In genomic region chr16:30096862-30097563, GRCh38 we compare ENCODE assay signal across 8 cellular contexts. TPM values are rescaled to one million over a fixed set of nuclear protein-coding genes. Genes with fewer than 3 reads are reported as not detected.
DNase-seq lines count a peak whose midpoint lies in the region; ATAC-seq, FAIRE-seq and TF ChIP-seq lines count a peak whose summit lies in the region.

No MANE protein-coding gene starts in this region.

- DNase-seq in Caco-2, result no peak
- peak; percentile 25 for DNase-seq in RPMI8226
- peak; percentile 95 for DNase-seq in endodermal cell
- DNase-seq in pancreas, result peak in 1 of 6 donors; percentile 16
- DNase-seq in activated CD4-positive, alpha-beta T cell treated with anti-CD3 and anti-CD28 coated beads for 48 hours, result no peak

- H3K27ac ChIP-seq in endodermal cell (ENCODE audit: low read depth, low read length) (no peak overlapping the region), pancreas (peak overlapping the region in 3 of 4 donors; percentile 87 to 90 (median 88))

- H3K4me1 Mint-ChIP-seq in Caco-2 (ENCODE audit: low read depth, unreplicated experiment) (peaks cover 18% of the 10 kb centered on the region), endodermal cell (peaks cover 18% of the 10 kb centered on the region)

- TF ChIP-seq CTCF in Caco-2 (IDR thresholded peaks at IDR 0.05; ENCODE audit: insufficient read depth in 1 of 2, low read depth in 1 of 2, low read length in 1 of 2, severe bottlenecking in 1 of 2, unreplicated experiment in 1 of 2) (no peak), endodermal cell (conservative IDR thresholded peaks at IDR 0.05) (no peak), pancreas (IDR thresholded peaks at IDR 0.05) (no peak)

- H3K4me1 ChIP-seq in Caco-2 (peaks cover 21% of the 10 kb centered on the region), endodermal cell (ENCODE audit: control insufficient read depth, insufficient read depth, low read length) (no peaks in the 10 kb centered on the region), pancreas (peaks cover 0 to 15% (median 10%) of the 10 kb centered on the region in 3 donors)

- BruUV-seq in Caco-2 (replicated peaks; lab: Mats Ljungman, UMichigan), result no TSS peak

- H3K27ac Mint-ChIP-seq in Caco-2 (ENCODE audit: unreplicated experiment) (peak overlapping the region; percentile 85), endodermal cell (peak overlapping the region; percentile 94)

- WGBS in endodermal cell (ENCODE audit: insufficient coverage in 1 of 2, insufficient read length in 1 of 2), 2 experiments, result 95% methylated on average over 14 to 18 of the region's 18 CpGs
- 95% methylated on average over 18 of the region's 18 CpGs for WGBS in pancreas, 2 donors

- H3K27me3 Mint-ChIP-seq in Caco-2 (ENCODE audit: insufficient read depth, unreplicated experiment) (no peaks in the 10 kb centered on the region), endodermal cell (ENCODE audit: insufficient read depth) (peaks cover 3% of the 10 kb centered on the region)

- H3K36me3 Mint-ChIP-seq in Caco-2 (ENCODE audit: insufficient read depth, unreplicated experiment) (peaks cover 23% of the 10 kb centered on the region), endodermal cell (ENCODE audit: low read depth) (peaks cover 26% of the 10 kb centered on the region)

- H3K4me3 ChIP-seq in Caco-2 (ENCODE audit: low read depth, low read length) (no peak overlapping the region), endodermal cell (ENCODE audit: low read length) (peak overlapping the region; percentile 77), pancreas (peak overlapping the region in 2 of 4 donors; percentile 78 to 85)

- H3K36me3 ChIP-seq in Caco-2 (ENCODE audit: control insufficient read depth, insufficient read depth, low read length), result no peaks in the 10 kb centered on the region
- H3K36me3 ChIP-seq in endodermal cell (ENCODE audit: control insufficient read depth, insufficient read depth, low read length), result no peaks in the 10 kb centered on the region
- H3K36me3 ChIP-seq in pancreas, result peaks cover 0 to 10% (median 0%) of the 10 kb centered on the region in 3 donors

- peak overlapping the region; percentile 64 for H3K4me3 Mint-ChIP-seq in Caco-2 (ENCODE audit: unreplicated experiment)
- peak overlapping the region; percentile 68 for H3K4me3 Mint-ChIP-seq in endodermal cell

- H3K9me3 ChIP-seq in Caco-2 (peaks cover 19% of the 10 kb centered on the region), endodermal cell (ENCODE audit: control insufficient read depth, low read length) (peaks cover 25% of the 10 kb centered on the region), pancreas (no peaks in the 10 kb centered on the region)

- no peak overlapping the region for H3K9ac ChIP-seq in endodermal cell (ENCODE audit: extremely low read depth, low read length, poor library complexity, severe bottlenecking)

- H3K27me3 ChIP-seq in Caco-2 (replicated peaks; ENCODE audit: control insufficient read depth, insufficient read depth, low read length) (no peaks in the 10 kb centered on the region), endodermal cell (ENCODE audit: control insufficient read depth, insufficient read depth, low read length, poor library complexity, severe bottlenecking) (no peaks in the 10 kb centered on the region), pancreas (no peaks in the 10 kb centered on the region)

- FAIRE-seq in pancreas (lab: Jason Lieb, UNC), result no peak

- intact Hi-C loops in Caco-2 (cut with micrococcal nuclease; ENCODE audit: unreplicated experiment), result no loop called here
- intact Hi-C loops in pancreas (cut with DNase I), result no loop called here

- POLR2A ChIA-PET in Caco-2 (lab: Charles Lee), result no interaction called here

- CTCF ChIA-PET in Caco-2 (lab: Charles Lee), result no interaction called here

- ATAC-seq in pancreas, result no peak
- ATAC-seq in HG02938 (IDR thresholded peaks at IDR 0.05; ENCODE audit: unreplicated experiment), result no peak
- no peak for ATAC-seq in GM19467 (IDR thresholded peaks at IDR 0.05; ENCODE audit: unreplicated experiment)
- no peak for ATAC-seq in HG02571 (IDR thresholded peaks at IDR 0.05; ENCODE audit: unreplicated experiment)

- H3K9me3 Mint-ChIP-seq in Caco-2 (ENCODE audit: unreplicated experiment), result peaks cover 11% of the 10 kb centered on the region
- peaks cover 29% of the 10 kb centered on the region for H3K9me3 Mint-ChIP-seq in endodermal cell

RNA-seq across cellular contexts. Expression of gene YPEL3, which starts 1.0 kb away (rescaled TPM):
- total RNA-seq in Caco-2 (2022) (24.4 and 26.3 TPM in 2 replicates), endodermal cell (10 to 100 TPM; 42.0 to 57.2 TPM), pancreas (10 to 100 TPM; 18.6 to 57.1 (median 35.5) TPM)
- 39.8 TPM for polyA plus RNA-seq in endodermal cell (2013, experiment 1 of 2)
- 36.9 TPM for polyA plus RNA-seq in endodermal cell (2013, experiment 2 of 2)
- polyA plus RNA-seq in pancreas, result 100 to 1,000 TPM; 127 to 134 TPM

RNA-seq across cellular contexts. Expression of gene TBX6, which starts 5.3 kb away (rescaled TPM):
- total RNA-seq in Caco-2 (2022) (1.1 and 1.6 TPM in 2 replicates), endodermal cell (1 to 10 TPM; 3.0 to 6.3 TPM), pancreas (1 to 10 TPM; 1.3 to 3.0 (median 1.7) TPM)
- 3.4 TPM for polyA plus RNA-seq in endodermal cell (2013, experiment 1 of 2)
- polyA plus RNA-seq in endodermal cell (2013, experiment 2 of 2), result 3.1 TPM
- 1 to 10 TPM; 2.3 to 3.6 TPM for polyA plus RNA-seq in pancreas

RNA-seq across cellular contexts. Expression of gene GDPD3, which starts 16.3 kb away (rescaled TPM):
- total RNA-seq in Caco-2 (2022) (5.8 and 8.4 TPM in 2 replicates), endodermal cell (1 to 10 TPM; 2.7 to 6.5 TPM), pancreas (1 to 10 TPM in 4 of 6 donors, under 1 TPM in 2; 0.41 to 3.5 (median 1.3) TPM)
- polyA plus RNA-seq in endodermal cell (2013, experiment 1 of 2), result 5.8 TPM
- 4.1 TPM for polyA plus RNA-seq in endodermal cell (2013, experiment 2 of 2)
- 1 to 10 TPM; 3.6 to 7.4 TPM for polyA plus RNA-seq in pancreas

RNA-seq across cellular contexts. Expression of gene PPP4C, which starts 21.2 kb away (rescaled TPM):
- total RNA-seq in Caco-2 (2022) (130 and 134 TPM in 2 replicates), endodermal cell (100 to 1,000 TPM; 150 to 151 TPM), pancreas (10 to 100 TPM; 21.7 to 43.2 (median 27.1) TPM)
- 140 TPM for polyA plus RNA-seq in endodermal cell (2013, experiment 1 of 2)
- polyA plus RNA-seq in endodermal cell (2013, experiment 2 of 2), result 132 TPM
- polyA plus RNA-seq in pancreas, result 10 to 100 TPM; 47.2 to 53.7 TPM

RNA-seq across cellular contexts. Expression of gene MAPK3, which starts 26.0 kb away (rescaled TPM):
- total RNA-seq in Caco-2 (2022), result 64.0 and 71.9 TPM in 2 replicates
- total RNA-seq in endodermal cell, result 10 to 100 TPM; 53.8 to 62.0 TPM
- polyA plus RNA-seq in endodermal cell (2013, experiment 1 of 2), result 72.1 TPM
- 60.5 TPM for polyA plus RNA-seq in endodermal cell (2013, experiment 2 of 2)
- 10 to 100 TPM; 19.8 to 34.1 (median 22.8) TPM for total RNA-seq in pancreas
- 10 to 100 TPM; 24.4 to 38.2 TPM for polyA plus RNA-seq in pancreas

Comparison
In these comparisons a context has a peak if more than half of its experiments do, and no peak if none do; other contexts are left out.
1. DNase-seq: peak in RPMI8226 (single experiment) and endodermal cell (single experiment); none in Caco-2 (0 of 2) and activated CD4-positive, alpha-beta T cell treated with anti-CD3 and anti-CD28 coated beads for 48 hours (single experiment).